Comparison of ENCODE assay signal across 18 cellular contexts in the genomic region with DNA sequence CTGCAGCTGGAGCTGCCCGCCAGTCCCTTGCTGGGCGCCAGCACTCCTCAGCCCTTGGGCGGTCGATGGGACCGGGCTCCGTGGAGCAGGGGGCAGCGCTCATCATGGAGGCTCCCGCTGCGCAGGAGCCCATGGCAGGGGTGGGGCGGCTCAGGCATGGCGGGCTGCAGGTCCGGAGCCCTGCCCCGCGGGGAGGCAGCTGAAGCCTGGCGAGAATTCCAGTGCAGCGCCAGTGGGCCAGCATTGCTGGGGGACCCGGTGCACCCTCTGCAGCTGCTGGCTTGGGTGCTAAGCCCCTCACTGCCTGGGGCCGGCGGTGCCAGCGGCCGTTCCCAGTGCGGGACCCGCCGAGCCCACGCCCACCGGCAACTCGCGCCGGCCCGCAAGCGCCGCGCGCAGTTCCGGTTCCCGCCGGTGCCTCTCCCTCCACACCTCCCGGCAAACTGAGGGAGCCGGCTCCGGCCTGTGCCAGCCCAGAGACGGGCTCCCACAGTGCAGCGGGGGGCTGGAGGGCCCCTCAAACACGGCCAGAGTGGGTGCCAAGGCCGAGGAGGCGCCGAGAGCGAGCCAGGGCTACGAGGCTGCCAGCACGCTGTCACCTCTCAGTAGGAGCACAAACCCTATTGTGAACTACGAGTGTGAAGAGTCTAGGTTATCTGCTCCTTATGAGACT.
"Had no signal": no experiment of that assay in that cellular context is flagged by ENCODE, and none has a peak within 500 bp of the region (broad histone marks: within the 10 kb centered on the region; RNA-seq: fewer than 3 reads in every experiment).

No MANE protein-coding gene starts in this region.

- H3K27ac ChIP-seq: esophagus squamous epithelium, gastroesophageal sphincter, parathyroid adenoma, psoas muscle, suprapubic skin, tibial artery, upper lobe of left lung had no signal

- H3K4me3 Mint-ChIP-seq: dendritic cell treated with granulocyte-macrophage colony-stimulating factor and Interleukin-4, amounts not matched to agents 40 ng/mL and 50 ng/mL, for 4 days; immature natural killer cell; naive B cell; nephron had no signal

- H3K36me3 Mint-ChIP-seq: immature natural killer cell, naive B cell had no signal

- H3K9me3 ChIP-seq: psoas muscle, suprapubic skin, tibial artery, upper lobe of left lung had no signal

- H2AFZ ChIP-seq: parathyroid adenoma had no signal

- H3K36me3 ChIP-seq: esophagus squamous epithelium, gastroesophageal sphincter, suprapubic skin, tibial artery, upper lobe of left lung had no signal

- H3K79me2 ChIP-seq: parathyroid adenoma had no signal

- DNase-seq: esophagus squamous epithelium; foreskin fibroblast; glutamatergic neuron; immature natural killer cell; left colon; mesendoderm; naive B cell; psoas muscle; small intestine; stimulated activated CD4-positive, alpha-beta T cell treated with anti-CD3 and anti-CD28 coated beads, Interleukin-2, amount 100 ng/mL, for 48 hours; stimulated activated naive CD8-positive, alpha-beta T cell treated with anti-CD3 and anti-CD28 coated beads, Interleukin-15, Interleukin-2, amounts not matched to agents 100 U/mL and 50 U/mL, for 24 hours; tibial artery had no signal

- H3K9ac ChIP-seq: parathyroid adenoma had no signal

- H3K27me3 ChIP-seq: esophagus squamous epithelium, gastroesophageal sphincter, suprapubic skin, tibial artery, upper lobe of left lung had no signal

- H3K27ac Mint-ChIP-seq: dendritic cell treated with granulocyte-macrophage colony-stimulating factor and Interleukin-4, amounts not matched to agents 40 ng/mL and 50 ng/mL, for 4 days; immature natural killer cell; naive B cell; nephron had no signal

- H3K4me3 ChIP-seq: esophagus squamous epithelium, gastroesophageal sphincter, psoas muscle, suprapubic skin, tibial artery, upper lobe of left lung had no signal

- H3K4me1 Mint-ChIP-seq: immature natural killer cell, naive B cell had no signal

- ATAC-seq: gastroesophageal sphincter; left colon; psoas muscle; stimulated activated naive CD8-positive, alpha-beta T cell treated with anti-CD3 and anti-CD28 coated beads, Interleukin-15, Interleukin-2, amounts not matched to agents 100 U/mL and 50 U/mL, for 24 hours had no signal

- H3K4me1 ChIP-seq: esophagus squamous epithelium, gastroesophageal sphincter, parathyroid adenoma, psoas muscle, suprapubic skin, tibial artery, upper lobe of left lung had no signal

- H3K27me3 Mint-ChIP-seq: naive B cell had no signal

- H3K9me3 Mint-ChIP-seq: dendritic cell treated with granulocyte-macrophage colony-stimulating factor and Interleukin-4, amounts not matched to agents 40 ng/mL and 50 ng/mL, for 4 days; nephron had no signal
